ENCODE assay signal across 8 cellular contexts in genomic region chr19:43983544-43983911, GRCh38. TPM values are rescaled to one million over a fixed set of nuclear protein-coding genes. Genes with fewer than 3 reads are reported as not detected.
DNase-seq lines count a peak whose midpoint lies in the region; ATAC-seq, FAIRE-seq and TF ChIP-seq lines count a peak whose summit lies in the region.

No MANE protein-coding gene starts in this region.

- no peak overlapping the region for H3K27ac ChIP-seq in CD8-positive, alpha-beta memory T cell (ENCODE audit: low read depth, low read length)
- H3K27ac ChIP-seq in K562 (ENCODE audit: extremely low read depth, low read depth, low read length) (no peak overlapping the region), neural cell (ENCODE audit: low read length) (no peak overlapping the region)

- no peak for DNase-seq in CD8-positive, alpha-beta memory T cell
- no peak for DNase-seq in K562 (ENCODE audit: extremely low read depth in 1 of 4, low spot score in 3 of 4)
- DNase-seq in AG08395 (ENCODE audit: low spot score), result no peak
- no peak for DNase-seq in stimulated activated CD4-positive, alpha-beta T cell treated with anti-CD3 and anti-CD28 coated beads, Interleukin-4, amount 100 ng/mL, for 1 hour
- no peak for DNase-seq in NCI-H345 (lab: John Stamatoyannopoulos, UW)
- no peak for DNase-seq in posterior cingulate gyrus

- H3F3A ChIP-seq in neural cell (ENCODE audit: insufficient read depth, low read length, poor library complexity, severe bottlenecking), result no peaks in the 10 kb centered on the region

- H3K9me3 ChIP-seq in CD8-positive, alpha-beta memory T cell (ENCODE audit: low read length), result no peaks in the 10 kb centered on the region
- H3K9me3 ChIP-seq in K562 (replicated peaks; ENCODE audit: control insufficient read depth, insufficient read depth, low read depth, low read length) (no peaks in the 10 kb centered on the region), neural cell (ENCODE audit: low read length) (peaks cover 3% of the 10 kb centered on the region)

- intact Hi-C loops in K562 (cut with micrococcal nuclease), result no loop called here
- intact Hi-C loops in posterior cingulate gyrus (cut with DNase I), result loop anchor here (1.0 to 10.0 kb wide), 2 partner anchors 42 to 49 kb away; partner anchors contain the start of genes ZNF222 and ZNF45

- peak overlapping the region; percentile 94 for H2AFZ ChIP-seq in K562 (ENCODE audit: low read depth, low read length)
- H2AFZ ChIP-seq in neural cell (ENCODE audit: low read depth, low read length), result peak overlapping the region; percentile 58

- peaks cover 0 to 8% (median 5%) of the 10 kb centered on the region in 5 donors for H3K9me3 Mint-ChIP-seq in CD8-positive, alpha-beta memory T cell

- no peak for FAIRE-seq in K562 (lab: Jason Lieb, UNC)

- H3K4me1 ChIP-seq in CD8-positive, alpha-beta memory T cell (ENCODE audit: insufficient read depth, low read length), result peaks cover 6% of the 10 kb centered on the region
- no peaks in the 10 kb centered on the region for H3K4me1 ChIP-seq in K562 (replicated peaks in 1 of 2; ENCODE audit: control insufficient read depth in 2 of 2, insufficient read depth in 2 of 2, low read length in 2 of 2)

- TF ChIP-seq RAD21 in K562 (CRISPR knock-in tag; conservative IDR thresholded peaks at IDR 0.05 in 1 of 2, IDR thresholded peaks at IDR 0.05 in 1 of 2), result no peak
- no peak for TF ChIP-seq RAD21 in neural cell (conservative IDR thresholded peaks at IDR 0.05)

- H3K4me2 ChIP-seq in K562 (ENCODE audit: insufficient read depth, low read length), result peak overlapping the region; percentile 78
- no peak overlapping the region for H3K4me2 ChIP-seq in neural cell (ENCODE audit: low read length)

- in situ Hi-C loops in K562 (cut with MboI), result no loop called here

- H3K9me1 ChIP-seq in K562 (ENCODE audit: control insufficient read depth, insufficient read depth, low read length), result no peaks in the 10 kb centered on the region

- POLR2A ChIA-PET in CD8-positive, alpha-beta memory T cell (lab: Charles Lee), result interaction anchor here (1.4 kb wide), 1 partner anchor 18 kb away, joined by 3 read pairs; no protein-coding TSS in a partner anchor
- POLR2A ChIA-PET in K562 (lab: Yijun Ruan, JAX), result interaction anchor here (0.6 to 0.7 kb wide), 3 partner anchors 17 to 31 kb away, joined by 3 read pairs; no protein-coding TSS in a partner anchor

- H3K27me3 ChIP-seq in CD8-positive, alpha-beta memory T cell (ENCODE audit: insufficient read depth, low read length, poor library complexity, severe bottlenecking), result no peaks in the 10 kb centered on the region
- H3K27me3 ChIP-seq in K562 (ENCODE audit: control insufficient read depth in 2 of 2, insufficient read depth in 2 of 2, low read length in 2 of 2), result no peaks in the 10 kb centered on the region
- no peaks in the 10 kb centered on the region for H3K27me3 ChIP-seq in neural cell (ENCODE audit: insufficient read depth, low read depth, low read length)

- peaks cover 4 to 22% (median 17%) of the 10 kb centered on the region in 3 donors for H3K36me3 Mint-ChIP-seq in CD8-positive, alpha-beta memory T cell

- peak overlapping the region; percentile 39 to 86 (median 68) for H3K27ac Mint-ChIP-seq in CD8-positive, alpha-beta memory T cell

- peaks cover 13 to 24% (median 15%) of the 10 kb centered on the region in 3 donors for H3K4me1 Mint-ChIP-seq in CD8-positive, alpha-beta memory T cell

- no peak for TF ChIP-seq CTCF in K562 (IDR thresholded peaks at IDR 0.05 in 2 of 3, conservative IDR thresholded peaks at IDR 0.05 in 1 of 3; ENCODE audit: insufficient read depth in 2 of 3, low read depth in 1 of 3, low read length in 3 of 3)
- no peak for TF ChIP-seq CTCF in neural cell (IDR thresholded peaks at IDR 0.05; ENCODE audit: poor library complexity, severe bottlenecking)

- H3K79me2 ChIP-seq in K562 (ENCODE audit: control insufficient read depth, insufficient read depth, low read length) (no peaks in the 10 kb centered on the region), neural cell (replicated peaks; ENCODE audit: insufficient read depth, low read length) (peaks cover 12% of the 10 kb centered on the region)

- H3K36me3 ChIP-seq in CD8-positive, alpha-beta memory T cell (ENCODE audit: insufficient read depth, low read length), result no peaks in the 10 kb centered on the region
- H3K36me3 ChIP-seq in K562 (ENCODE audit: control insufficient read depth, insufficient read depth, low read length) (no peaks in the 10 kb centered on the region), neural cell (ENCODE audit: insufficient read depth, low read length) (no peaks in the 10 kb centered on the region)

- peak overlapping the region; percentile 92 for H3K4me3 ChIP-seq in CD8-positive, alpha-beta memory T cell (ENCODE audit: low read length)
- H3K4me3 ChIP-seq in K562 (peak overlapping the region; percentile 32), neural cell (ENCODE audit: low read length) (peak overlapping the region; percentile 75)

- no TSS peak for BruUV-seq in K562 (replicated peaks; lab: Mats Ljungman, UMichigan)

- H3K27me3 Mint-ChIP-seq in CD8-positive, alpha-beta memory T cell, result no peaks in the 10 kb centered on the region

- no peak for TF ChIP-seq POLR2A in K562 (conservative IDR thresholded peaks at IDR 0.05)

- no peak for TF ChIP-seq EP300 in K562 (IDR thresholded peaks at IDR 0.05; ENCODE audit: low read length)
- TF ChIP-seq EP300 in neural cell (conservative IDR thresholded peaks at IDR 0.05; ENCODE audit: poor library complexity, severe bottlenecking), result no peak

- H4K20me1 ChIP-seq in K562 (replicated peaks; ENCODE audit: control insufficient read depth, insufficient read depth, low read length) (no peaks in the 10 kb centered on the region), neural cell (ENCODE audit: insufficient read depth) (no peaks in the 10 kb centered on the region)

- no peaks in the 10 kb centered on the region for H3K9me2 ChIP-seq in neural cell (ENCODE audit: insufficient read depth, low read length)

- H3K4me3 Mint-ChIP-seq in CD8-positive, alpha-beta memory T cell, result peak overlapping the region; percentile 83 to 99 (median 95)

- H3K9ac ChIP-seq in K562 (ENCODE audit: insufficient read depth in 1 of 2, low read depth in 2 of 2, low read length in 2 of 2) (no peak overlapping the region), neural cell (ENCODE audit: low read length) (peak overlapping the region; percentile 53)

- CTCF ChIA-PET in CD8-positive, alpha-beta memory T cell (lab: Charles Lee), result no interaction called here
- CTCF ChIA-PET in K562 (lab: Yijun Ruan, JAX; ENCODE audit: low intra/inter-chr PET ratio), result no interaction called here

- WGBS in K562 (ENCODE audit: insufficient coverage, low coverage, missing lambda C conversion rate), result 30% methylated on average over 2 of the region's 2 CpGs

- peak; percentile 24 for ATAC-seq in HG02840 (IDR thresholded peaks at IDR 0.05; ENCODE audit: low FRiP score, unreplicated experiment)
- ATAC-seq in K562, result peak; percentile 22; the same call in 2 of the 3 replicates

RNA-seq across cellular contexts. Expression of gene ZNF155, which starts 0.5 kb away (rescaled TPM):
- total RNA-seq in CD8-positive, alpha-beta memory T cell, result 1 to 10 TPM; 5.0 to 5.4 TPM
- polyA plus RNA-seq in CD8-positive, alpha-beta memory T cell, result 5.8 TPM
- total RNA-seq in K562 (2011; cell fraction: chromatin; rRNA removed; ENCODE audit: low replicate concordance), result 0.72 and 1.5 TPM in 2 replicates
- 0.17 and 0.39 TPM in 2 replicates for total RNA-seq in K562 (2011; cell fraction: nucleolus; rRNA removed)
- total RNA-seq in K562 (2011; cell fraction: nucleoplasm; rRNA removed), result 1.7 and 2.1 TPM in 2 replicates
- total RNA-seq in K562 (2014; rRNA removed) (0.09 and 0.29 TPM in 2 replicates), K562 (2014; rRNA removed; fragmentation: Illumina TruSeq; extraction: Trizol) (0.67 and 0.76 TPM in 2 replicates), K562 (2015; rRNA removed; fragmentation: Illumina TruSeq; extraction: Trizol) (0.26 and 0.29 TPM in 2 replicates), K562 (2021) (0.47 and 0.62 TPM in 2 replicates)
- polyA plus RNA-seq in K562 (2011; rRNA removed) (0.09 and 0.20 TPM in 2 replicates), K562 (2014; fragmentation: Illumina TruSeq; extraction: Trizol) (0.22 and 0.28 TPM in 2 replicates), K562 (2014; fragmentation: Nextera tagmentation; extraction: Ambion mirVana) (under 1 TPM; 0.37 to 0.53 TPM), K562 (2014; rRNA removed) (0.26 and 0.40 TPM in 2 replicates), neural cell (17.5 and 21.2 TPM in 2 replicates)
- 0.01 TPM in 2 replicates for polyA plus RNA-seq in K562 (2011; cell fraction: cytosol; rRNA removed)
- polyA plus RNA-seq in K562 (2011; cell fraction: nucleus; rRNA removed), result 0.18 TPM in 2 replicates
- polyA plus RNA-seq in K562 (2012), result 0.23 and 0.64 TPM in 2 replicates
- 0.24 and 0.28 TPM in 2 replicates for polyA minus RNA-seq in K562 (2011; rRNA and poly(A)+ RNA removed)
- not detected in 2 replicates for polyA minus RNA-seq in K562 (2011; cell fraction: cytosol; rRNA and poly(A)+ RNA removed)
- polyA minus RNA-seq in K562 (2011; cell fraction: nucleus; rRNA and poly(A)+ RNA removed), result 0.13 and 1.2 TPM in 2 replicates
- polyA minus RNA-seq in neural cell, result 23.9 and 24.7 TPM in 2 replicates

RNA-seq across cellular contexts. Expression of gene ZNF230, which starts 19.2 kb away (rescaled TPM):
- 1 to 10 TPM; 3.9 to 4.9 TPM for total RNA-seq in CD8-positive, alpha-beta memory T cell
- 3.4 TPM for polyA plus RNA-seq in CD8-positive, alpha-beta memory T cell
- 6.6 and 11.6 TPM in 2 replicates for total RNA-seq in K562 (2011; cell fraction: chromatin; rRNA removed; ENCODE audit: low replicate concordance)
- total RNA-seq in K562 (2011; cell fraction: nucleolus; rRNA removed), result 8.9 and 9.3 TPM in 2 replicates
- 12.1 and 18.8 TPM in 2 replicates for total RNA-seq in K562 (2011; cell fraction: nucleoplasm; rRNA removed)
- total RNA-seq in K562 (2014; rRNA removed) (1.3 and 1.6 TPM in 2 replicates), K562 (2014; rRNA removed; fragmentation: Illumina TruSeq; extraction: Trizol) (2.4 and 3.0 TPM in 2 replicates), K562 (2015; rRNA removed; fragmentation: Illumina TruSeq; extraction: Trizol) (1.6 and 2.3 TPM in 2 replicates), K562 (2021) (1.8 and 3.1 TPM in 2 replicates)
- polyA plus RNA-seq in K562 (2011; rRNA removed) (2.2 and 4.0 TPM in 2 replicates), K562 (2014; fragmentation: Illumina TruSeq; extraction: Trizol) (1.7 and 2.2 TPM in 2 replicates), K562 (2014; fragmentation: Nextera tagmentation; extraction: Ambion mirVana) (1 to 10 TPM; 2.0 TPM), K562 (2014; rRNA removed) (2.3 and 3.1 TPM in 2 replicates), neural cell (6.7 and 8.4 TPM in 2 replicates)
- 1.0 and 1.8 TPM in 2 replicates for polyA plus RNA-seq in K562 (2011; cell fraction: cytosol; rRNA removed)
- 1.9 and 2.8 TPM in 2 replicates for polyA plus RNA-seq in K562 (2011; cell fraction: nucleus; rRNA removed)
- 1.3 and 2.1 TPM in 2 replicates for polyA plus RNA-seq in K562 (2012)
- polyA minus RNA-seq in K562 (2011; rRNA and poly(A)+ RNA removed), result 4.3 and 5.6 TPM in 2 replicates
- 1.3 TPM in 1 of 2 replicates, not detected in the other for polyA minus RNA-seq in K562 (2011; cell fraction: cytosol; rRNA and poly(A)+ RNA removed)
- 3.0 and 6.3 TPM in 2 replicates for polyA minus RNA-seq in K562 (2011; cell fraction: nucleus; rRNA and poly(A)+ RNA removed)
- 11.0 and 12.6 TPM in 2 replicates for polyA minus RNA-seq in neural cell

RNA-seq across cellular contexts. Expression of gene ZNF221, which starts 32.5 kb away (rescaled TPM):
- 1 to 10 TPM; 1.7 to 1.8 TPM for total RNA-seq in CD8-positive, alpha-beta memory T cell
- polyA plus RNA-seq in CD8-positive, alpha-beta memory T cell, result 3.3 TPM
- 1.5 and 3.6 TPM in 2 replicates for total RNA-seq in K562 (2011; cell fraction: chromatin; rRNA removed; ENCODE audit: low replicate concordance)
- total RNA-seq in K562 (2011; cell fraction: nucleolus; rRNA removed), result 1.2 and 1.3 TPM in 2 replicates
- total RNA-seq in K562 (2011; cell fraction: nucleoplasm; rRNA removed), result 1.5 and 2.2 TPM in 2 replicates
- total RNA-seq in K562 (2014; rRNA removed) (0.32 and 1.2 TPM in 2 replicates), K562 (2014; rRNA removed; fragmentation: Illumina TruSeq; extraction: Trizol) (1.2 and 1.4 TPM in 2 replicates), K562 (2015; rRNA removed; fragmentation: Illumina TruSeq; extraction: Trizol) (0.80 and 0.98 TPM in 2 replicates), K562 (2021) (0.78 and 1.1 TPM in 2 replicates)
- polyA plus RNA-seq in K562 (2011; rRNA removed) (0.09 and 0.35 TPM in 2 replicates), K562 (2014; fragmentation: Illumina TruSeq; extraction: Trizol) (0.40 and 0.43 TPM in 2 replicates), K562 (2014; fragmentation: Nextera tagmentation; extraction: Ambion mirVana) (under 1 TPM; 0.45 to 0.52 TPM), K562 (2014; rRNA removed) (0.34 and 0.42 TPM in 2 replicates), neural cell (7.4 and 7.6 TPM in 2 replicates)
- 0.21 TPM in 1 of 2 replicates, not detected in the other for polyA plus RNA-seq in K562 (2011; cell fraction: cytosol; rRNA removed)
- 0.22 and 0.53 TPM in 2 replicates for polyA plus RNA-seq in K562 (2011; cell fraction: nucleus; rRNA removed)
- polyA plus RNA-seq in K562 (2012), result 0.22 and 0.54 TPM in 2 replicates
- polyA minus RNA-seq in K562 (2011; rRNA and poly(A)+ RNA removed), result 1.1 and 1.2 TPM in 2 replicates
- polyA minus RNA-seq in K562 (2011; cell fraction: cytosol; rRNA and poly(A)+ RNA removed), result not detected in 2 replicates
- 0.67 and 0.89 TPM in 2 replicates for polyA minus RNA-seq in K562 (2011; cell fraction: nucleus; rRNA and poly(A)+ RNA removed)
- polyA minus RNA-seq in neural cell, result 33.6 and 41.4 TPM in 2 replicates

RNA-seq across cellular contexts. Expression of gene ZNF222, which starts 41.7 kb away (rescaled TPM):
- 1 to 10 TPM; 2.5 to 3.3 TPM for total RNA-seq in CD8-positive, alpha-beta memory T cell
- 3.2 TPM for polyA plus RNA-seq in CD8-positive, alpha-beta memory T cell
- total RNA-seq in K562 (2011; cell fraction: chromatin; rRNA removed; ENCODE audit: low replicate concordance), result 3.8 and 7.7 TPM in 2 replicates
- 2.8 and 3.2 TPM in 2 replicates for total RNA-seq in K562 (2011; cell fraction: nucleolus; rRNA removed)
- 3.1 and 4.0 TPM in 2 replicates for total RNA-seq in K562 (2011; cell fraction: nucleoplasm; rRNA removed)
- total RNA-seq in K562 (2014; rRNA removed), result 2.2 and 4.2 TPM in 2 replicates
- total RNA-seq in K562 (2014; rRNA removed; fragmentation: Illumina TruSeq; extraction: Trizol), result 4.5 and 5.8 TPM in 2 replicates
- 2.3 and 3.0 TPM in 2 replicates for total RNA-seq in K562 (2015; rRNA removed; fragmentation: Illumina TruSeq; extraction: Trizol)
- 2.3 and 2.8 TPM in 2 replicates for total RNA-seq in K562 (2021)
- 1.8 and 2.3 TPM in 2 replicates for polyA plus RNA-seq in K562 (2011; rRNA removed)
- 0.51 and 1.1 TPM in 2 replicates for polyA plus RNA-seq in K562 (2011; cell fraction: cytosol; rRNA removed)
- 1.1 and 1.7 TPM in 2 replicates for polyA plus RNA-seq in K562 (2011; cell fraction: nucleus; rRNA removed)
- polyA plus RNA-seq in K562 (2012), result 2.9 and 5.3 TPM in 2 replicates
- polyA plus RNA-seq in K562 (2014; fragmentation: Illumina TruSeq; extraction: Trizol), result 3.6 and 3.8 TPM in 2 replicates
- polyA plus RNA-seq in K562 (2014; fragmentation: Nextera tagmentation; extraction: Ambion mirVana), result 1 to 10 TPM; 2.4 to 3.6 TPM
- polyA plus RNA-seq in K562 (2014; rRNA removed), result 2.8 and 4.6 TPM in 2 replicates
- 3.0 and 3.6 TPM in 2 replicates for polyA minus RNA-seq in K562 (2011; rRNA and poly(A)+ RNA removed)
- 0.67 TPM in 1 of 2 replicates, not detected in the other for polyA minus RNA-seq in K562 (2011; cell fraction: cytosol; rRNA and poly(A)+ RNA removed)
- 1.9 and 2.1 TPM in 2 replicates for polyA minus RNA-seq in K562 (2011; cell fraction: nucleus; rRNA and poly(A)+ RNA removed)
- polyA plus RNA-seq in neural cell, result 32.0 and 38.4 TPM in 2 replicates
- polyA minus RNA-seq in neural cell, result 35.5 and 50.1 TPM in 2 replicates

RNA-seq across cellular contexts. Expression of gene ZNF45, which starts 48.4 kb away (rescaled TPM):
- 10 to 100 TPM; 10.0 to 11.7 TPM for total RNA-seq in CD8-positive, alpha-beta memory T cell
- polyA plus RNA-seq in CD8-positive, alpha-beta memory T cell, result 15.0 TPM
- total RNA-seq in K562 (2011; cell fraction: chromatin; rRNA removed; ENCODE audit: low replicate concordance), result 16.8 and 19.0 TPM in 2 replicates
- total RNA-seq in K562 (2011; cell fraction: nucleolus; rRNA removed), result 12.2 and 12.5 TPM in 2 replicates
- total RNA-seq in K562 (2011; cell fraction: nucleoplasm; rRNA removed), result 13.6 and 14.6 TPM in 2 replicates
- total RNA-seq in K562 (2014; rRNA removed) (5.8 and 6.7 TPM in 2 replicates), K562 (2014; rRNA removed; fragmentation: Illumina TruSeq; extraction: Trizol) (10.1 and 12.8 TPM in 2 replicates), K562 (2015; rRNA removed; fragmentation: Illumina TruSeq; extraction: Trizol) (10.4 TPM in 2 replicates), K562 (2021) (8.5 and 8.8 TPM in 2 replicates)
- polyA plus RNA-seq in K562 (2011; rRNA removed) (7.2 and 9.4 TPM in 2 replicates), K562 (2014; fragmentation: Illumina TruSeq; extraction: Trizol) (10.4 and 10.6 TPM in 2 replicates), K562 (2014; fragmentation: Nextera tagmentation; extraction: Ambion mirVana) (1 to 10 TPM; 2.6 to 5.1 TPM), K562 (2014; rRNA removed) (6.8 and 9.8 TPM in 2 replicates), neural cell (14.9 and 17.5 TPM in 2 replicates)
- 3.7 TPM in 2 replicates for polyA plus RNA-seq in K562 (2011; cell fraction: cytosol; rRNA removed)
- polyA plus RNA-seq in K562 (2011; cell fraction: nucleus; rRNA removed), result 6.4 and 8.7 TPM in 2 replicates
- polyA plus RNA-seq in K562 (2012), result 5.2 and 5.7 TPM in 2 replicates
- 17.5 and 17.9 TPM in 2 replicates for polyA minus RNA-seq in K562 (2011; rRNA and poly(A)+ RNA removed)
- polyA minus RNA-seq in K562 (2011; cell fraction: cytosol; rRNA and poly(A)+ RNA removed), result 3.2 and 4.7 TPM in 2 replicates
- 7.8 and 12.3 TPM in 2 replicates for polyA minus RNA-seq in K562 (2011; cell fraction: nucleus; rRNA and poly(A)+ RNA removed)
- polyA minus RNA-seq in neural cell, result 25.4 and 28.7 TPM in 2 replicates

Comparison
In these comparisons a context has a peak if more than half of its experiments do, and no peak if none do; other contexts are left out.
1. H3K4me3 ChIP-seq: peak in every context shown above with its lines; median percentile 92 in CD8-positive, alpha-beta memory T cell; 75 in neural cell; 32 in K562.